ENCODE assay signal across 8 cellular contexts in the genomic region with DNA sequence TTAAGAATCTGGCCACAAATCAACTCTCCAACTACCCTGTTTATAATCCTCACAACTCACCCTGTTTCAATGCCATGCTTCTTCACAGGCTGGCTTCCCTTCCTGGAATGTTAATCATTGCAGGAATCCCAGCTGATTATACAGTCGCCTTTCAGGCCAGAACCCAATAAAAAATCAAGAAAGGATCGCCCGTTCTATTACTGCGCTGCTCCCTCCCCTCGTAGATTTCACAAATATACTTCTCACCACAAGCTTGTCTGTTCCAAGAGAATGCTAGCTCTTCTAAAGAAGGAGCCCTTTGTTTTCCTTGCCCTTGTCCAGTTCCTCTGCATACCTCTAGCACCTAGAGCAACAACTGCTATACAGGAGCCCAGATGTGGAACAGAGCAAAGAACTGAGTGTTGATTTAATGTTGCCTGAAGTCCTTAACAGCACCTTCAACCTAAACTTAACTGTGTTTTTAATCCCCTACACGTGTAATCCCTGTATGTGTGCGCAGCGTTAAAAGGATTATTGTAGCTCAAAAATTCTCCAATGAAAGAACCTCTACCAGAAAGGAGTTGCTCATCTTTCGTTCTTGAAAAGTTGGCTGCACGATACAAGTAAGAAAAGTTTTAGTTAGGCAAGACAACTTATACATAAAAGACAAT. TPM values are rescaled to one million over a fixed set of nuclear protein-coding genes. Genes with fewer than 3 reads are reported as not detected.
DNase-seq lines count a peak whose midpoint lies in the region; ATAC-seq and TF ChIP-seq lines count a peak whose summit lies in the region.

No MANE protein-coding gene starts in this region.

- H3K4me3 ChIP-seq in AG04449 (ENCODE audit: low read depth, low read length) = peak overlapping the region; percentile 84
- H3K4me3 ChIP-seq in SK-N-SH (ENCODE audit: low read depth in 2 of 2, low read length in 1 of 2) = peak overlapping the region; percentile 90 to 92
- peak overlapping the region; percentile 62 for H3K4me3 ChIP-seq in right cardiac atrium (ENCODE audit: low read length)
- peak overlapping the region; percentile 51 to 76 (median 60) for H3K4me3 ChIP-seq in skin epidermis

- H3K27me3 ChIP-seq in SK-N-SH (ENCODE audit: insufficient read depth) (no peaks in the 10 kb centered on the region), right cardiac atrium (ENCODE audit: control insufficient read depth, insufficient read depth) (no peaks in the 10 kb centered on the region)

- H3K9ac ChIP-seq in SK-N-SH = peak overlapping the region; percentile 93

- H2AFZ ChIP-seq in SK-N-SH (ENCODE audit: low read depth) = peak overlapping the region; percentile 94

- H3K27ac ChIP-seq in SK-N-SH (ENCODE audit: low read depth in 2 of 2, low read length in 1 of 2) (peak overlapping the region; percentile 91 to 95), right cardiac atrium (ENCODE audit: low read length) (no peak overlapping the region), skin epidermis (peak overlapping the region in 20 of 21 experiments; percentile 67 to 97 (median 88))

- H3F3A ChIP-seq in SK-N-SH (replicated peaks; ENCODE audit: insufficient read depth) = peaks cover 8% of the 10 kb centered on the region

- POLR2A ChIA-PET in AG04449 (lab: Yijun Ruan, JAX) = interaction anchor here (0.9 to 1.5 kb wide), 4 partner anchors 10 to 122 kb away, joined by 3 to 4 read pairs (median 4); a partner anchor contains a TSS
- POLR2A ChIA-PET in SK-N-SH (lab: Yijun Ruan, JAX) = interaction anchor here (1.1 to 1.2 kb wide), 2 partner anchors 76 to 177 kb away, joined by 3 to 4 read pairs; a partner anchor contains a TSS

- H3K4me1 ChIP-seq in SK-N-SH (ENCODE audit: control insufficient read depth in 1 of 2, insufficient read depth in 2 of 2, low read depth in 1 of 2, low read length in 1 of 2) (peaks cover 10 to 24% of the 10 kb centered on the region in 2 experiments; a peak in 3 of 4 replicates), right cardiac atrium (ENCODE audit: control insufficient read depth, insufficient read depth, low read length) (peaks cover 3% of the 10 kb centered on the region)

- H3K4me2 ChIP-seq in SK-N-SH = peak overlapping the region; percentile 85

- intact Hi-C loops in right cardiac atrium (cut with DNase I) = no loop called here

- ATAC-seq in right cardiac atrium = peak; percentile 12 to 24
- ATAC-seq in activated CD4-positive, CD25-positive, alpha-beta regulatory T cell treated with anti-CD3 and anti-CD28 coated beads, Interleukin-2, amount 50 U/mL, for 24 hours = no peak

- no peak for TF ChIP-seq RAD21 in SK-N-SH (IDR thresholded peaks at IDR 0.05; ENCODE audit: low read length)

- 12% methylated on average over 10 of the region's 10 CpGs for WGBS in SK-N-SH (ENCODE audit: low lambda C conversion rate)
- 11% methylated on average over 10 of the region's 10 CpGs for WGBS in right cardiac atrium

- TF ChIP-seq CTCF in AG04449 (IDR thresholded peaks at IDR 0.05; ENCODE audit: insufficient read depth, low read length, missing control alignments) (no peak), SK-N-SH (IDR thresholded peaks at IDR 0.05) (no peak), GM20000 (IDR thresholded peaks at IDR 0.05; ENCODE audit: extremely low read depth, missing control alignments) (no peak)

- CTCF ChIA-PET in AG04449 (lab: Yijun Ruan, JAX) (interaction anchor here (0.8 to 1.9 kb wide), 7 partner anchors 26 to 1551 kb away, joined by 3 to 7 read pairs (median 3); no protein-coding TSS in a partner anchor), SK-N-SH (lab: Yijun Ruan, JAX) (interaction anchor here (0.7 to 1.8 kb wide), 4 partner anchors 39 to 174 kb away, joined by 3 to 7 read pairs (median 3); no protein-coding TSS in a partner anchor)

- TF ChIP-seq EP300 in SK-N-SH (IDR thresholded peaks at IDR 0.05; ENCODE audit: borderline replicate concordance in 1 of 2, low read depth in 1 of 2, low read length in 1 of 2) = no peak

- H3K9me2 ChIP-seq in SK-N-SH = no peaks in the 10 kb centered on the region

- H4K20me1 ChIP-seq in SK-N-SH (ENCODE audit: insufficient read depth) = peaks cover 4% of the 10 kb centered on the region; the same call in 1 of the 2 replicates

- H3K79me2 ChIP-seq in SK-N-SH (ENCODE audit: insufficient read depth) = peaks cover 90% of the 10 kb centered on the region

- DNase-seq in AG04449 (ENCODE audit: low read depth, low spot score) = no peak
- peak; percentile 24 for DNase-seq in HCEC 1CT
- DNase-seq in SK-N-SH = peak; percentile 14
- no peak for DNase-seq in right cardiac atrium
- DNase-seq in activated effector memory CD4-positive, alpha-beta T cell treated with Interleukin-2 at 50 U/mL for 16 hours = no peak
- DNase-seq in GM20000 (ENCODE audit: low spot score) = no peak

- H3K9me3 ChIP-seq in SK-N-SH (no peaks in the 10 kb centered on the region), right cardiac atrium (ENCODE audit: control insufficient read depth, low read length) (no peaks in the 10 kb centered on the region)

- peaks cover 0 to 7% of the 10 kb centered on the region in 2 experiments for H3K36me3 ChIP-seq in SK-N-SH (replicated peaks in 1 of 2; ENCODE audit: control insufficient read depth in 1 of 2, insufficient read depth in 2 of 2, low read length in 1 of 2)

TF ChIP-seq in SK-N-SH, 30 proteins besides CTCF, POLR2A, EP300 and RAD21:
- TF ChIP-seq, protein P1, sequence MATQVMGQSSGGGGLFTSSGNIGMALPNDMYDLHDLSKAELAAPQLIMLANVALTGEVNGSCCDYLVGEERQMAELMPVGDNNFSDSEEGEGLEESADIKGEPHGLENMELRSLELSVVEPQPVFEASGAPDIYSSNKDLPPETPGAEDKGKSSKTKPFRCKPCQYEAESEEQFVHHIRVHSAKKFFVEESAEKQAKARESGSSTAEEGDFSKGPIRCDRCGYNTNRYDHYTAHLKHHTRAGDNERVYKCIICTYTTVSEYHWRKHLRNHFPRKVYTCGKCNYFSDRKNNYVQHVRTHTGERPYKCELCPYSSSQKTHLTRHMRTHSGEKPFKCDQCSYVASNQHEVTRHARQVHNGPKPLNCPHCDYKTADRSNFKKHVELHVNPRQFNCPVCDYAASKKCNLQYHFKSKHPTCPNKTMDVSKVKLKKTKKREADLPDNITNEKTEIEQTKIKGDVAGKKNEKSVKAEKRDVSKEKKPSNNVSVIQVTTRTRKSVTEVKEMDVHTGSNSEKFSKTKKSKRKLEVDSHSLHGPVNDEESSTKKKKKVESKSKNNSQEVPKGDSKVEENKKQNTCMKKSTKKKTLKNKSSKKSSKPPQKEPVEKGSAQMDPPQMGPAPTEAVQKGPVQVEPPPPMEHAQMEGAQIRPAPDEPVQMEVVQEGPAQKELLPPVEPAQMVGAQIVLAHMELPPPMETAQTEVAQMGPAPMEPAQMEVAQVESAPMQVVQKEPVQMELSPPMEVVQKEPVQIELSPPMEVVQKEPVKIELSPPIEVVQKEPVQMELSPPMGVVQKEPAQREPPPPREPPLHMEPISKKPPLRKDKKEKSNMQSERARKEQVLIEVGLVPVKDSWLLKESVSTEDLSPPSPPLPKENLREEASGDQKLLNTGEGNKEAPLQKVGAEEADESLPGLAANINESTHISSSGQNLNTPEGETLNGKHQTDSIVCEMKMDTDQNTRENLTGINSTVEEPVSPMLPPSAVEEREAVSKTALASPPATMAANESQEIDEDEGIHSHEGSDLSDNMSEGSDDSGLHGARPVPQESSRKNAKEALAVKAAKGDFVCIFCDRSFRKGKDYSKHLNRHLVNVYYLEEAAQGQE (IDR thresholded peaks at IDR 0.05; ENCODE audit: low read depth, low read length) = no peak
- TF ChIP-seq TCF12 (IDR thresholded peaks at IDR 0.05) (0 out of 2 replicates have a peak, but pooled peaks have one; percentile 13), FOXJ3 (CRISPR knock-in tag; IDR thresholded peaks at IDR 0.05) (no peak), SMC3 (IDR thresholded peaks at IDR 0.05; ENCODE audit: low read depth, low read length) (no peak), MXI1 (IDR thresholded peaks at IDR 0.05; ENCODE audit: low read depth, low read length) (peak; percentile 44; the same call in 1 of the 2 replicates)

RNA-seq across cellular contexts. Expression of a gene that starts 1.0 kb away (rescaled TPM):
- 23.3 and 36.1 TPM in 2 replicates for polyA plus RNA-seq in SK-N-SH (2012; rRNA removed)
- polyA plus RNA-seq in SK-N-SH (2012; cell fraction: cytosol; rRNA removed) = 48.9 and 55.9 TPM in 2 replicates
- 6.4 and 18.1 TPM in 2 replicates for polyA plus RNA-seq in SK-N-SH (2012; cell fraction: nucleus; rRNA removed)
- 10 to 100 TPM; 32.9 to 40.5 (median 36.0) TPM for total RNA-seq in right cardiac atrium
- 31.9 TPM for polyA plus RNA-seq in right cardiac atrium

Comparison
In these comparisons a context has a peak if more than half of its experiments do, and no peak if none do; other contexts are left out.
1. DNase-seq: peak in HCEC 1CT (single experiment) and SK-N-SH (single experiment); none in AG04449 (single experiment), right cardiac atrium (0 of 3), activated effector memory CD4-positive, alpha-beta T cell treated with Interleukin-2 at 50 U/mL for 16 hours (single experiment) and GM20000 (single experiment).
2. ATAC-seq: peak in right cardiac atrium (2 of 2); none in activated CD4-positive, CD25-positive, alpha-beta regulatory T cell treated with anti-CD3 and anti-CD28 coated beads, Interleukin-2, amount 50 U/mL, for 24 hours (0 of 2).
3. Peak in every context shown above with its lines, with median percentiles within 50 percentile points of each other: H3K4me3 ChIP-seq.